ENCODE assay signal across 8 cellular contexts in the genomic region with DNA sequence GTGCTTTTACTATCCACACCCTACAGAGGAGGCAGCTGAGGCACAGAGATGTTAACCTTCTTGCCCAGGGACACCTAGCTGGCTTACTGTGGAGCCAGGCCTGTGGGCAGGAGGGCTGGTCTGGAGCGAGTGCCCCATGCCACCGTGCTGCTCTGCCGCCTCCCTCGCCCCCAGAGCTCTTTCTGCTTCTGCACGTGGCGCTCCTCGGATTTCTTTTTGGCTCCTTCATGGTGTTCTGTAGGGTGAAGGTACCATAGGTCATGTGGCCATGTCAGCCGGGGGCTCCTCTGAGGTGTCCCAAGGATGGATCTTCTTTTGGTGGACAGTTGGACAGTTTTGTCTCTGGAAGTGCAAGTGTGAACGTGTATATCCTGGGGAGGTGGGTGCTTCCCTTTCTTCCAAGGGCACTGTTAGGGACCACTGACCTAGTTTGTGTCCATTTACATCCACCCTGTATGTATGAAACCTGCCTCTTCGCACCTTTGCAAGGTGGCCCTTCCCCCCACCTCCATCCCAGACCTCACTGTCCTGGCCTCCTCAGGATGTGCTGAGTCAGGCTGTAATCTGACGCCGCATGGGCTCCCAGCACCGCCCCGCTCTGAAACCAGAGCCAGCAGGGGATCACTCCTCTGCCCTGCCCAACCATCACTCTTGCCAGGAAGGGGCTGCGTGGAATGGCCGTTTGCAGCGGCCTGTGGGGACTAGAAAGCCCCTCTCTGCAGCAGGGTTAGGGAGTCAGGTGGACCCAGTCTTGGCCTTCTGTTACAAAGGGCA. TPM values are rescaled to one million over a fixed set of nuclear protein-coding genes. Genes with fewer than 3 reads are reported as not detected.
A peak's percentile ranks its signal among the peaks of the same experiment; 100 is the strongest.
DNase-seq lines count a peak whose midpoint lies in the region; ATAC-seq and TF ChIP-seq lines count a peak whose summit lies in the region.

No MANE protein-coding gene starts in this region.

- H3K4me1 Mint-ChIP-seq in chondrocyte (ENCODE audit: low read depth): peaks cover 25% of the 10 kb centered on the region
- H3K4me1 Mint-ChIP-seq in activated T-cell treated with anti-CD3 and anti-CD28 coated beads, Interleukin-2, amount 50 U/mL, for 72 hours (ENCODE audit: low read depth): peaks cover 9% of the 10 kb centered on the region

- WGBS in liver: 65% methylated on average over 17 of the region's 17 CpGs

- TF ChIP-seq EP300 in Ishikawa (IDR thresholded peaks at IDR 0.05; ENCODE audit: borderline replicate concordance): peak; percentile 56; the same call in 1 of the 2 replicates

- CTCF ChIA-PET in A673 (lab: Charles Lee): no interaction called here

- intact Hi-C loops in A673 (cut with micrococcal nuclease; ENCODE audit: unreplicated experiment): loop anchor here (10.0 kb wide), 1 partner anchor 588 kb away; no protein-coding TSS in a partner anchor

- H3K27me3 ChIP-seq in A673 (replicated peaks; ENCODE audit: insufficient read depth, low read depth, low read length, poor library complexity) (no peaks in the 10 kb centered on the region), liver (ENCODE audit: control insufficient read depth in 4 of 4, insufficient read depth in 4 of 4, low read length in 3 of 4) (no peaks in the 10 kb centered on the region)

- H3K4me1 ChIP-seq in A673 (ENCODE audit: insufficient read depth, low read length, poor library complexity, severe bottlenecking) (peaks cover 21% of the 10 kb centered on the region), liver (ENCODE audit: control insufficient read depth in 4 of 4, insufficient read depth in 4 of 4, low read length in 3 of 4) (peaks cover 4 to 33% (median 21%) of the 10 kb centered on the region in 4 donors)

- no peak for ATAC-seq in activated T-cell treated with anti-CD3 and anti-CD28 coated beads, Interleukin-2, amount 50 U/mL, for 72 hours (replicated peaks in 1 of 2)
- no peak for ATAC-seq in GM19397 (IDR thresholded peaks at IDR 0.05; ENCODE audit: unreplicated experiment)
- ATAC-seq in GM18519 (IDR thresholded peaks at IDR 0.05; ENCODE audit: low FRiP score, unreplicated experiment): no peak

- H3K9me3 ChIP-seq in A673 (ENCODE audit: low read depth, low read length, poor library complexity, severe bottlenecking) (no peaks in the 10 kb centered on the region), liver (ENCODE audit: control insufficient read depth in 4 of 4, low read length in 3 of 4) (no peaks in the 10 kb centered on the region)

- H3K36me3 ChIP-seq in A673 (ENCODE audit: insufficient read depth, low read length, poor library complexity, severe bottlenecking) (peaks cover 52% of the 10 kb centered on the region), liver (ENCODE audit: control insufficient read depth in 4 of 4, insufficient read depth in 3 of 4, low read depth in 1 of 4, low read length in 3 of 4) (peaks cover 5 to 68% (median 37%) of the 10 kb centered on the region in 4 donors)

- H3K4me3 Mint-ChIP-seq in chondrocyte (ENCODE audit: unreplicated experiment): no peak overlapping the region
- no peak overlapping the region for H3K4me3 Mint-ChIP-seq in activated T-cell treated with anti-CD3 and anti-CD28 coated beads, Interleukin-2, amount 50 U/mL, for 72 hours

- no peaks in the 10 kb centered on the region for H3K9me3 Mint-ChIP-seq in chondrocyte (ENCODE audit: low read depth)
- no peaks in the 10 kb centered on the region for H3K9me3 Mint-ChIP-seq in activated T-cell treated with anti-CD3 and anti-CD28 coated beads, Interleukin-2, amount 50 U/mL, for 72 hours

- DNase-seq in A673 (ENCODE audit: low spot score): peak; percentile 84
- no peak for DNase-seq in chondrocyte (ENCODE audit: low spot score)
- no peak for DNase-seq in activated T-cell treated with anti-CD3 and anti-CD28 coated beads, Interleukin-2, amount 50 U/mL, for 72 hours
- no peak for DNase-seq in activated CD4-positive, CD25-positive, alpha-beta regulatory T cell (lab: John Stamatoyannopoulos, UW)

- TF ChIP-seq RAD21 in Ishikawa (IDR thresholded peaks at IDR 0.05; ENCODE audit: low read depth): no peak
- no peak for TF ChIP-seq RAD21 in liver (IDR thresholded peaks at IDR 0.05)

- POLR2A ChIA-PET in A673 (lab: Charles Lee; ENCODE audit: low non-redundant PET): no interaction called here

- H3K9ac ChIP-seq in liver (ENCODE audit: low read depth in 1 of 2, low read length in 2 of 2): no peak overlapping the region

- no peak overlapping the region for H3K4me3 ChIP-seq in A673 (ENCODE audit: low read depth, low read length, poor library complexity, severe bottlenecking)
- no peak overlapping the region for H3K4me3 ChIP-seq in liver (ENCODE audit: low read depth in 1 of 3, low read length in 3 of 3)

- H3K36me3 Mint-ChIP-seq in chondrocyte (ENCODE audit: low read depth): peaks cover 10% of the 10 kb centered on the region
- peaks cover 2 to 4% of the 10 kb centered on the region in 2 donors for H3K36me3 Mint-ChIP-seq in activated T-cell treated with anti-CD3 and anti-CD28 coated beads, Interleukin-2, amount 50 U/mL, for 72 hours (ENCODE audit: insufficient read depth in 2 of 2)

- no peaks in the 10 kb centered on the region for H3K27me3 Mint-ChIP-seq in chondrocyte (ENCODE audit: low read depth)
- no peaks in the 10 kb centered on the region for H3K27me3 Mint-ChIP-seq in activated T-cell treated with anti-CD3 and anti-CD28 coated beads, Interleukin-2, amount 50 U/mL, for 72 hours (ENCODE audit: low read depth)

- BruUV-seq in A673 (replicated peaks; lab: Mats Ljungman, UMichigan): no TSS peak

- H3K27ac ChIP-seq in A673 (ENCODE audit: low read depth, low read length, poor library complexity, severe bottlenecking): peak overlapping the region; percentile 79
- peak overlapping the region; percentile 8 to 23 for H3K27ac ChIP-seq in liver (ENCODE audit: low read depth in 1 of 2, low read length in 2 of 2)

- peak overlapping the region; percentile 96 for H3K27ac Mint-ChIP-seq in chondrocyte (ENCODE audit: unreplicated experiment)
- H3K27ac Mint-ChIP-seq in activated T-cell treated with anti-CD3 and anti-CD28 coated beads, Interleukin-2, amount 50 U/mL, for 72 hours: no peak overlapping the region

- TF ChIP-seq CTCF in A673 (conservative IDR thresholded peaks at IDR 0.05; ENCODE audit: low read depth, low read length) (no peak), chondrocyte (IDR thresholded peaks at IDR 0.05) (no peak), liver (IDR thresholded peaks at IDR 0.05; ENCODE audit: low read depth, low read length, missing input control) (no peak)

TF ChIP-seq in Ishikawa, 13 proteins besides CTCF, POLR2A, EP300 and RAD21 (continues in another document):
- TF ChIP-seq NFIC (IDR thresholded peaks at IDR 0.05): peak; percentile 71; the same call in 1 of the 2 replicates
- no peak for TF ChIP-seq FOXM1 (IDR thresholded peaks at IDR 0.05; ENCODE audit: borderline replicate concordance, low read depth)
- no peak for TF ChIP-seq CREB1 (IDR thresholded peaks at IDR 0.05; ENCODE audit: low read depth)
- TF ChIP-seq TEAD4 (IDR thresholded peaks at IDR 0.05): 0 out of 2 replicates have a peak, but pooled peaks have one; percentile 4
- no peak for TF ChIP-seq YY1 (IDR thresholded peaks at IDR 0.05; ENCODE audit: low read depth)
- peak; percentile 62; the same call in 1 of the 2 replicates for TF ChIP-seq TCF12 (IDR thresholded peaks at IDR 0.05; ENCODE audit: low read depth)
- no peak for TF ChIP-seq USF1 (IDR thresholded peaks at IDR 0.05)

TF ChIP-seq in liver, 16 proteins besides CTCF, POLR2A, EP300 and RAD21:
- TF ChIP-seq SP1 (IDR thresholded peaks at IDR 0.05): peak; percentile 7
- no peak for TF ChIP-seq FOXA1 (IDR thresholded peaks at IDR 0.05)
- TF ChIP-seq FOXA2 (IDR thresholded peaks at IDR 0.05): no peak
- TF ChIP-seq RXRA (IDR thresholded peaks at IDR 0.05): peak in 1 of 2 donors; percentile 18

RNA-seq across cellular contexts. Expression of gene POLR3H, which starts 31.7 kb away (rescaled TPM):
- 79.5 and 92.1 TPM in 2 replicates for total RNA-seq in A673 (2021)
- total RNA-seq in chondrocyte: 39.6 to 57.3 TPM (median 41.5 TPM) in 3 replicates
- total RNA-seq in liver: 10 to 100 TPM; 11.7 to 21.9 TPM
- 10 to 100 TPM; 32.2 to 37.7 TPM for polyA plus RNA-seq in liver
- 10 to 100 TPM; 11.6 to 15.6 TPM for total RNA-seq in activated T-cell treated with anti-CD3 and anti-CD28 coated beads, Interleukin-2, amount 50 U/mL, for 72 hours

RNA-seq across cellular contexts. Expression of gene ACO2, which starts 43.7 kb away (rescaled TPM):
- total RNA-seq in A673 (2021) (125 and 127 TPM in 2 replicates), chondrocyte (60.9 to 85.6 TPM (median 62.4 TPM) in 3 replicates), liver (10 to 100 TPM; 62.8 to 75.1 TPM)
- polyA plus RNA-seq in liver: 10 to 100 TPM; 45.3 to 76.1 TPM
- 10 to 100 TPM; 73.3 to 74.9 TPM for total RNA-seq in activated T-cell treated with anti-CD3 and anti-CD28 coated beads, Interleukin-2, amount 50 U/mL, for 72 hours

RNA-seq across cellular contexts. Expression of gene PHF5A, which starts 44.1 kb away (rescaled TPM):
- total RNA-seq in A673 (2021): 72.6 and 85.5 TPM in 2 replicates
- total RNA-seq in chondrocyte: 22.5 to 32.4 TPM (median 26.8 TPM) in 3 replicates
- 10 to 100 TPM; 27.3 to 31.7 TPM for total RNA-seq in liver
- polyA plus RNA-seq in liver: 10 to 100 TPM; 15.8 to 19.1 TPM
- 10 to 100 TPM; 69.2 to 77.4 TPM for total RNA-seq in activated T-cell treated with anti-CD3 and anti-CD28 coated beads, Interleukin-2, amount 50 U/mL, for 72 hours

RNA-seq across cellular contexts. Expression of gene CSDC2, which starts 48.2 kb away (rescaled TPM):
- total RNA-seq in A673 (2021): 1.8 and 2.6 TPM in 2 replicates
- 12.7 to 21.7 TPM (median 20.9 TPM) in 3 replicates for total RNA-seq in chondrocyte
- under 1 TPM; 0.17 to 0.33 TPM for total RNA-seq in liver
- polyA plus RNA-seq in liver: 10 to 100 TPM in 1 of 2 donors, under 1 TPM in 1; 0.42 to 12.2 TPM
- total RNA-seq in activated T-cell treated with anti-CD3 and anti-CD28 coated beads, Interleukin-2, amount 50 U/mL, for 72 hours: not detected
